Comparison of ENCODE assay signal across 8 cellular contexts in the genomic region with DNA sequence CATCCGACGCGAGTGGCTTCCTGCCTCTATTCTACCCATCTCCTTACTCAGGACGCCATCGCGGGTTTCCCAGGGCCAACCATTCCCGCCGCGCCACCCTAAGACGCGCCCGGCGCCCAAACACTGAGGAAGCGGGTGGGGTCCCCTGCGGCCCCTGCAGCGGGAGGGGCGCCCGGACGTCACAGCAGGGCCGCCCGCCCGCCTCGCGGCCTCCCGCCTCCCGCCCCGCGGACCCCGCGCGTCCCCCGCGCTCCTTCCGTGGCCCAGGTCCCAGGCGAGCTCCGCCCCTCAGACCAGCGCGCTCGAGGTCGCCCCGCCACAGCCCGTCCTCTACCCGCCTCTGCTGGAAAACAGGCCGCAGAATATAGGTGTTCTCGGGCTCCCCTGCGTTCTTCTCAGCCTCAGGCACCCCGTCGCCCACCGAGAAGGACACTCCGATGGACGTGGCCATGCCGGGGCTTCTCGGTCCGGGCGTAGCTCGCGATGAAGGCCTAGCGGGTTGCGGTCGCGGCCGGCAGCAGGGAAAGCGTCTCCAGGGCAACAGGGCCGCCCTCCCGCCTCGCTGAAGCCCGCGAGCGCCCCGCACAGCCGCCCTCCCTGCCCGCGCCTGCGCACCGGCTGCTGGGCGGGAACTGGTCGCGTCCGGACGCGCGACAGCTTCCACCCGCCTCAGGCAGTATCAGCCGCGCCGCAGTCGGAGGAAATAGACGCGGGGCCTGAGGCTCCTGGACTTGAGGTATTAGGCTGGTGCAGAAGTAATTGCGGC. TPM values are rescaled to one million over a fixed set of nuclear protein-coding genes. Genes with fewer than 3 reads are reported as not detected.
DNase-seq lines count a peak whose midpoint lies in the region; ATAC-seq and TF ChIP-seq lines count a peak whose summit lies in the region.

Gene DYNLT2B, minus strand, starts transcription at position 539 of the 766 bp plus-strand sequence. Its CDS starts 88 bp downstream, at position 451.

- no peak for TF ChIP-seq EP300 in ovary (IDR thresholded peaks at IDR 0.05)

- H3K4me1 Mint-ChIP-seq in HFFc6 (ENCODE audit: low read depth) (peaks cover 19% of the 10 kb centered on the region), glutamatergic neuron (ENCODE audit: low read depth, unreplicated experiment) (no peaks in the 10 kb centered on the region)

- DNase-seq in HFFc6, result peak; percentile 89
- peak; percentile 88 for DNase-seq in NCI-H1048 (lab: John Stamatoyannopoulos, UW)
- peak; percentile 88 to 92 for DNase-seq in activated naive CD4-positive, alpha-beta T cell treated with anti-CD3 and anti-CD28 coated beads, Interleukin-2, amount 50 U/mL, for 72 hours (ENCODE audit: low spot score in 2 of 2)
- peak; percentile 95 for DNase-seq in glutamatergic neuron
- DNase-seq in ovary, result peak; percentile 85 to 91 (median 87)
- peak; percentile 88 to 89 for DNase-seq in thyroid gland

- H3K4me1 ChIP-seq in ovary (ENCODE audit: insufficient read depth) (no peaks in the 10 kb centered on the region), thyroid gland (no peaks in the 10 kb centered on the region)

- H3K27ac ChIP-seq in ovary (peak within 1 kb of the TSS; percentile 85 to 99), thyroid gland (peak within 1 kb of the TSS; percentile 89 to 90 (median 90))

- H3K27me3 ChIP-seq in ovary, result no peaks in the 10 kb centered on the region
- no peaks in the 10 kb centered on the region for H3K27me3 ChIP-seq in thyroid gland

- peaks cover 2% of the 10 kb centered on the region; the same call in 1 of the 2 replicates for H3K27me3 Mint-ChIP-seq in HFFc6 (ENCODE audit: insufficient read depth)
- peaks cover 5% of the 10 kb centered on the region for H3K27me3 Mint-ChIP-seq in glutamatergic neuron (ENCODE audit: unreplicated experiment)

- peak within 1 kb of the TSS; percentile 99 for H3K27ac Mint-ChIP-seq in HFFc6
- H3K27ac Mint-ChIP-seq in activated naive CD4-positive, alpha-beta T cell treated with anti-CD3 and anti-CD28 coated beads, Interleukin-2, amount 50 U/mL, for 72 hours, result peak within 1 kb of the TSS; percentile 97 to 99
- H3K27ac Mint-ChIP-seq in glutamatergic neuron (ENCODE audit: unreplicated experiment), result peak within 1 kb of the TSS; percentile 86

- peak within 1 kb of the TSS; percentile 90 for H3K4me3 ChIP-seq in GM08714 (ENCODE audit: low read length)
- H3K4me3 ChIP-seq in ovary, result peak within 1 kb of the TSS; percentile 91
- peak within 1 kb of the TSS; percentile 75 to 93 (median 79) for H3K4me3 ChIP-seq in thyroid gland (replicated peaks in 1 of 3)

- 0 to 1% (median 1%) methylated on average over 62 to 90 of the region's 90 CpGs for WGBS in ovary, 3 donors
- 0 to 1% methylated on average over 14 to 19 of the region's 90 CpGs for WGBS in thyroid gland, 2 donors

- peak; percentile 95 for ATAC-seq in SK-N-SH treated with all-trans-retinoic acid at 6 μM for 48 hours
- ATAC-seq in activated naive CD4-positive, alpha-beta T cell treated with anti-CD3 and anti-CD28 coated beads, Interleukin-2, amount 50 U/mL, for 72 hours, result peak; percentile 93 to 95

- intact Hi-C loops in ovary (cut with DNase I), result loop anchor here in 1 of 4 donors (10.0 kb wide), 1 partner anchor 187 kb away; the partner anchor contains the start of gene RNF168
- intact Hi-C loops in thyroid gland (cut with DNase I), result loop anchor here (10.0 kb wide), 1 partner anchor 63 kb away; no protein-coding TSS in a partner anchor

- H3K36me3 Mint-ChIP-seq in HFFc6 (ENCODE audit: low read depth) (peaks cover 6% of the 10 kb centered on the region), glutamatergic neuron (ENCODE audit: unreplicated experiment) (no peaks in the 10 kb centered on the region)
- peaks cover 0 to 18% of the 10 kb centered on the region in 2 donors for H3K36me3 Mint-ChIP-seq in activated naive CD4-positive, alpha-beta T cell treated with anti-CD3 and anti-CD28 coated beads, Interleukin-2, amount 50 U/mL, for 72 hours

- H3K36me3 ChIP-seq in ovary, result no peaks in the 10 kb centered on the region
- H3K36me3 ChIP-seq in thyroid gland, result no peaks in the 10 kb centered on the region

- H3K4me3 Mint-ChIP-seq in HFFc6 (peak within 1 kb of the TSS; percentile 95), glutamatergic neuron (ENCODE audit: unreplicated experiment) (peak within 1 kb of the TSS; percentile 90)

- H3K9me3 ChIP-seq in ovary (no peaks in the 10 kb centered on the region), thyroid gland (no peaks in the 10 kb centered on the region)

- peak; percentile 48 for TF ChIP-seq POLR2A in ovary (IDR thresholded peaks at IDR 0.05)
- peak in 1 of 2 donors; percentile 81 for TF ChIP-seq POLR2A in thyroid gland (IDR thresholded peaks at IDR 0.05)

- H3K9me3 Mint-ChIP-seq in HFFc6 (no peaks in the 10 kb centered on the region), glutamatergic neuron (ENCODE audit: unreplicated experiment) (peaks cover 3% of the 10 kb centered on the region)
- no peaks in the 10 kb centered on the region for H3K9me3 Mint-ChIP-seq in activated naive CD4-positive, alpha-beta T cell treated with anti-CD3 and anti-CD28 coated beads, Interleukin-2, amount 50 U/mL, for 72 hours

- TF ChIP-seq CTCF in HFFc6 (IDR thresholded peaks at IDR 0.05) (peak; percentile 19; the same call in 1 of the 2 replicates), glutamatergic neuron (IDR thresholded peaks at IDR 0.05; ENCODE audit: partially characterized antibody, unreplicated experiment) (no peak), ovary (IDR thresholded peaks at IDR 0.05) (peak in 1 of 3 donors; percentile 6), thyroid gland (IDR thresholded peaks at IDR 0.05) (peak in 1 of 6 experiments; percentile 18)

TF ChIP-seq in SK-N-SH treated with all-trans-retinoic acid at 6 μM for 48 hours, 23 proteins besides CTCF, POLR2A, EP300 and RAD21:
- TF ChIP-seq, protein P1, sequence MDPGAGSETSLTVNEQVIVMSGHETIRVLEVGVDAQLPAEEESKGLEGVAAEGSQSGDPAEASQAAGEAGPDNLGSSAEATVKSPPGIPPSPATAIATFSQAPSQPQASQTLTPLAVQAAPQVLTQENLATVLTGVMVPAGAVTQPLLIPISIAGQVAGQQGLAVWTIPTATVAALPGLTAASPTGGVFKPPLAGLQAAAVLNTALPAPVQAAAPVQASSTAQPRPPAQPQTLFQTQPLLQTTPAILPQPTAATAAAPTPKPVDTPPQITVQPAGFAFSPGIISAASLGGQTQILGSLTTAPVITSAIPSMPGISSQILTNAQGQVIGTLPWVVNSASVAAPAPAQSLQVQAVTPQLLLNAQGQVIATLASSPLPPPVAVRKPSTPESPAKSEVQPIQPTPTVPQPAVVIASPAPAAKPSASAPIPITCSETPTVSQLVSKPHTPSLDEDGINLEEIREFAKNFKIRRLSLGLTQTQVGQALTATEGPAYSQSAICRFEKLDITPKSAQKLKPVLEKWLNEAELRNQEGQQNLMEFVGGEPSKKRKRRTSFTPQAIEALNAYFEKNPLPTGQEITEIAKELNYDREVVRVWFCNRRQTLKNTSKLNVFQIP (CRISPR knock-in tag; IDR thresholded peaks at IDR 0.05; ENCODE audit: borderline replicate concordance, low read depth), result no peak
- TF ChIP-seq ZNF565 (CRISPR knock-in tag; conservative IDR thresholded peaks at IDR 0.05; ENCODE audit: low read depth) (no peak), ESRRG (CRISPR knock-in tag; IDR thresholded peaks at IDR 0.05) (no peak), TCF4 (CRISPR knock-in tag; IDR thresholded peaks at IDR 0.05; ENCODE audit: borderline replicate concordance) (no peak), PPARA (CRISPR knock-in tag; IDR thresholded peaks at IDR 0.05; ENCODE audit: borderline replicate concordance) (no peak), TOX (CRISPR knock-in tag; IDR thresholded peaks at IDR 0.05; ENCODE audit: borderline replicate concordance) (no peak), CSDC2 (CRISPR knock-in tag; IDR thresholded peaks at IDR 0.05) (no peak), ZFP30 (CRISPR knock-in tag; IDR thresholded peaks at IDR 0.05) (no peak)

RNA-seq across cellular contexts. Expression of gene DYNLT2B, which starts in this region (rescaled TPM):
- total RNA-seq in HFFc6 (2021; fragmentation: NEBNext Ultra II Directional; extraction: Animal tissue kit (Norgen Biotek cat#: 25700)), result 10 to 100 TPM; 10.3 to 15.0 (median 13.3) TPM
- 10 to 100 TPM in 1 of 2 donors, 1 to 10 TPM in 1; 7.4 to 13.1 TPM for total RNA-seq in activated naive CD4-positive, alpha-beta T cell treated with anti-CD3 and anti-CD28 coated beads, Interleukin-2, amount 50 U/mL, for 72 hours
- total RNA-seq in glutamatergic neuron (ENCODE audit: unreplicated experiment), result 14.8 TPM
- total RNA-seq in ovary, result 10 to 100 TPM in 2 of 7 donors, 1 to 10 TPM in 5; 7.7 to 30.2 (median 9.5) TPM
- 10 to 100 TPM; 13.8 to 16.4 TPM for polyA plus RNA-seq in ovary
- 10 to 100 TPM in 3 of 4 donors, 1 to 10 TPM in 1; 4.6 to 16.8 (median 13.2) TPM for total RNA-seq in thyroid gland

Comparison
In these comparisons a context has a peak if more than half of its experiments do, and no peak if none do; other contexts are left out.
1. Peak in every context shown above with its lines: DNase-seq, ATAC-seq, H3K4me3 ChIP-seq and H3K27ac ChIP-seq.